16 cellular contexts compared by ENCODE assay signal in the genomic region with DNA sequence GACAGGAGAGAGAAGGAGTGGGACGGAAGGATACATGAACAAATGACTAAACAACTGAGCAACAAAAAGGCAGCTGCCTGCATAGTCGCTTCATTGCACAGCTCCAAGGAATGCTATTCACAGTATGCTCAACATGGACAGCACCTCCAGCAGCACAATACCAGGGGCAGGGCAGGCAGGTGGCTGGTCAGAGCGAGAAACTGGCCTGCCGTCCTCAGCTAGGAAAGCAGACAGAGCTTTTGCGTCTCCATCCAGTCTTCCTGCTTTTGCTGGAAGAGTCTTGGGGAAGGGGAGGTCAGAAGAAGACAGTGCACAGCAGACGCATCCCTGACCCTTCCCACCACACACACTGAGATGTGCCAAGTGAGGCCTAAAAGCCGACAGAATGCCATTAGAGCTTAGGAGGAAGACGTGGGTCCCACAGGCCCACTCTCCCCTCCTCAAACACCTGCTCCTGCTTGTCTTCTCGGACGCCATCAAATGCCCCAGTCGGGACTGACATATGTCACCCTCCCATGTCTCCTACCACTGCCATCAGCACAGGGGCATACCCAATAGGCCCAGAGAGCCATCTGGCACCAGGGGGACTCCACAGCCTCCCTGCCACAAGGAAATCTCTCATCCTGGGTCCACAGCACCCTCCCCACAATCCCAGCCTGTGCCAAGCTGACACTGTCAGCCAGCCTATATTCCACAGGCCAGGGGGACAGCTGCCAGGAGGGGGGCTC. TPM values are rescaled to one million over a fixed set of nuclear protein-coding genes. Genes with fewer than 3 reads are reported as not detected.
DNase-seq lines count a peak whose midpoint lies in the region; ATAC-seq and TF ChIP-seq lines count a peak whose summit lies in the region.
"Had no signal": no experiment of that assay in that cellular context is flagged by ENCODE, and none has a peak within 500 bp of the region (broad histone marks: within the 10 kb centered on the region; RNA-seq: fewer than 3 reads in every experiment).

No MANE protein-coding gene starts in this region.

- no peaks in the 10 kb centered on the region for H3K36me3 ChIP-seq in right atrium auricular region
- H3K36me3 ChIP-seq in heart left ventricle, result no peaks in the 10 kb centered on the region
- H3K36me3 ChIP-seq in WERI-Rb-1, result no peaks in the 10 kb centered on the region

- H3K27me3 Mint-ChIP-seq in nephron (ENCODE audit: low read depth), result peaks cover 13% of the 10 kb centered on the region

- H3K9me3 ChIP-seq in right atrium auricular region (no peaks in the 10 kb centered on the region), heart left ventricle (no peaks in the 10 kb centered on the region), WERI-Rb-1 (ENCODE audit: severe bottlenecking) (no peaks in the 10 kb centered on the region)

- H3K27ac ChIP-seq in right atrium auricular region (no peak overlapping the region), heart left ventricle (peak overlapping the region in 4 of 12 donors; percentile 38 to 78 (median 42)), dorsolateral prefrontal cortex (peak overlapping the region in 9 of 59 donors; percentile 6 to 40 (median 25)), WERI-Rb-1 (no peak overlapping the region)

- no peak for TF ChIP-seq POLR2A in heart left ventricle (IDR thresholded peaks at IDR 0.05)

- no peaks in the 10 kb centered on the region for H3K36me3 Mint-ChIP-seq in nephron (ENCODE audit: low read depth)

- H3K4me3 ChIP-seq in right atrium auricular region (no peak overlapping the region), heart left ventricle (no peak overlapping the region), dorsolateral prefrontal cortex (peak overlapping the region in 51 of 59 donors; percentile 4 to 89 (median 76)), WERI-Rb-1 (ENCODE audit: low read depth, low read length) (no peak overlapping the region)
- H3K4me3 ChIP-seq: GM23338 had no signal

- no peaks in the 10 kb centered on the region for H3K27me3 ChIP-seq in right atrium auricular region
- peaks cover 0 to 28% (median 0%) of the 10 kb centered on the region in 9 donors for H3K27me3 ChIP-seq in heart left ventricle
- H3K27me3 ChIP-seq in dorsolateral prefrontal cortex, result no peaks in the 10 kb centered on the region
- H3K27me3 ChIP-seq in WERI-Rb-1 (ENCODE audit: insufficient read depth, low read depth, severe bottlenecking), result peaks cover 56% of the 10 kb centered on the region

- 90 to 95% (median 93%) methylated on average over 11 of the region's 11 CpGs for WGBS in heart left ventricle, 4 donors

- peaks cover 0 to 57% of the 10 kb centered on the region in 2 donors for H3K4me1 ChIP-seq in right atrium auricular region
- peaks cover 0 to 63% (median 21%) of the 10 kb centered on the region in 12 donors for H3K4me1 ChIP-seq in heart left ventricle

- no peak for ATAC-seq in heart left ventricle
- ATAC-seq: GM23338 had no signal

- H3K27ac Mint-ChIP-seq in nephron, result no peak overlapping the region
- H3K27ac Mint-ChIP-seq: GM23338, HFFc6 had no signal

- no peaks in the 10 kb centered on the region for H3K9me3 Mint-ChIP-seq in nephron
- H3K9me3 Mint-ChIP-seq: GM23338, HFFc6 had no signal

- intact Hi-C loops in heart left ventricle (cut with DNase I), result loop anchor here in 3 of 10 donors (1.0 to 10.0 kb wide), 4 partner anchors 24 to 227 kb away; partner anchors contain the start of gene TOPBP1 (in 1 of the 3)
- intact Hi-C loops in dorsolateral prefrontal cortex (cut with DNase I), result no loop called here

- DNase-seq in right atrium auricular region (ENCODE audit: low spot score), result peak; percentile 49
- no peak for DNase-seq in heart left ventricle
- no peak for DNase-seq in dorsolateral prefrontal cortex
- no peak for DNase-seq in HT-29 (ENCODE audit: low spot score)
- no peak for DNase-seq in stimulated activated naive CD4-positive, alpha-beta T cell (lab: John Stamatoyannopoulos, UW)
- no peak for DNase-seq in NCI-H2081 (lab: John Stamatoyannopoulos, UW)
- DNase-seq in WERI-Rb-1, result no peak
- DNase-seq: AML-193, GF-D8, HFFc6, KBM-7, NCI-H146, NCI-H446, SHP77 treated with DMSO at 0.1 percent for 48 hours had no signal

- H3K4me3 Mint-ChIP-seq in nephron, result peak overlapping the region; percentile 8 to 54 (median 22)
- H3K4me3 Mint-ChIP-seq: GM23338, HFFc6 had no signal

- peaks cover 19% of the 10 kb centered on the region for H3K4me1 Mint-ChIP-seq in nephron

- TF ChIP-seq CTCF in right atrium auricular region (IDR thresholded peaks at IDR 0.05) (no peak), heart left ventricle (IDR thresholded peaks at IDR 0.05) (no peak), dorsolateral prefrontal cortex (IDR thresholded peaks at IDR 0.05 in 54 of 56, conservative IDR thresholded peaks at IDR 0.05 in 2 of 56; ENCODE audit: low read depth in 1 of 56, partially characterized antibody in 56 of 56) (no peak), nephron (IDR thresholded peaks at IDR 0.05; ENCODE audit: unreplicated experiment in 3 of 3) (no peak), WERI-Rb-1 (IDR thresholded peaks at IDR 0.05; ENCODE audit: low read depth, low read length) (no peak)

RNA-seq across cellular contexts. Expression of gene RAB6B, which starts 3.9 kb away (rescaled TPM):
- total RNA-seq in right atrium auricular region (10 to 100 TPM in 1 of 2 donors, 1 to 10 TPM in 1; 9.5 to 11.5 TPM), heart left ventricle (10 to 100 TPM; 12.4 to 57.2 (median 44.6) TPM), dorsolateral prefrontal cortex (100 to 1,000 TPM; 119 to 563 (median 431) TPM)
- 10 to 100 TPM; 15.4 to 23.5 TPM for polyA plus RNA-seq in heart left ventricle
- total RNA-seq in HT-29 (2014; rRNA removed; shearing (Covaris generic)), result not detected in 2 replicates

Comparison
In these comparisons a context has a peak if more than half of its experiments do, and no peak if none do; other contexts are left out.
1. H3K4me3 ChIP-seq: peak in dorsolateral prefrontal cortex (51 of 59); none in right atrium auricular region (0 of 2), heart left ventricle (0 of 12) and WERI-Rb-1 (single experiment).
2. RNA of gene RAB6B, which starts 3.9 kb away (total RNA-seq): 119 to 563 TPM in dorsolateral prefrontal cortex, 12.4 to 57.2 TPM in heart left ventricle and 9.5 to 11.5 TPM in right atrium auricular region; not detected in HT-29; every median in the first group is over 10 times any median in the second.